20 cellular contexts compared by ENCODE assay signal in genomic region chr6:161561938-161562337, GRCh38.
A peak's percentile ranks its signal among the peaks of the same experiment; 100 is the strongest.
DNase-seq lines count a peak whose midpoint lies in the region; ATAC-seq and FAIRE-seq lines count a peak whose summit lies in the region.
"Had no signal": no experiment of that assay in that cellular context is flagged by ENCODE, and none has a peak within 500 bp of the region (broad histone marks: within the 10 kb centered on the region; RNA-seq: fewer than 3 reads in every experiment).

No MANE protein-coding gene starts in this region.

- no peaks in the 10 kb centered on the region for H3K27me3 ChIP-seq in mesendoderm (ENCODE audit: insufficient read depth, low read length, poor library complexity)
- H3K27me3 ChIP-seq: BE2C had no signal

- DNase-seq in A172 (ENCODE audit: low spot score) (peak; percentile 62), ELF-1 (ENCODE audit: low read depth, low spot score) (peak; percentile 65), mesendoderm (peak; percentile 37), cardiac septum (ENCODE audit: low spot score) (no peak)
- no peak for DNase-seq in effector CD4-positive, alpha-beta T cell
- DNase-seq: ACHN; BE2C; CD4-positive, alpha-beta memory T cell; DMS153; DMS79 treated with DMSO at 0.1 percent for 48 hours; GF-D8; HFFc6; KG1 had no signal

- no peak overlapping the region for H3K4me3 ChIP-seq in mesendoderm (ENCODE audit: low read length)
- H3K4me3 ChIP-seq: HAP-1 had no signal

- H2BK5ac ChIP-seq in mesendoderm (ENCODE audit: low read length) = no peak overlapping the region

- intact Hi-C loops in cardiac septum (cut with DNase I) = no loop called here

- H3K79me2 ChIP-seq in mesendoderm (ENCODE audit: control insufficient read depth, insufficient read depth, low read length) = no peaks in the 10 kb centered on the region

- WGBS in mesendoderm (ENCODE audit: extremely low coverage, insufficient coverage, low lambda C conversion rate) = no CpG with 5 or more reads among the region's 9 CpGs

- H4K8ac ChIP-seq in mesendoderm (ENCODE audit: low read depth, low read length) = no peak overlapping the region

- no peak overlapping the region for H3K27ac ChIP-seq in mesendoderm (ENCODE audit: low read depth, low read length)
- H3K27ac ChIP-seq: 22Rv1, C4-2B had no signal

- H3K18ac ChIP-seq in mesendoderm (ENCODE audit: low read length) = no peak overlapping the region

- no peak overlapping the region for H3K56ac ChIP-seq in mesendoderm (ENCODE audit: low read length)

- no peaks in the 10 kb centered on the region for H3K79me1 ChIP-seq in mesendoderm (ENCODE audit: low read length)

- H3K23ac ChIP-seq in mesendoderm (ENCODE audit: low read length) = no peak overlapping the region

- H3K36me3 ChIP-seq in mesendoderm (ENCODE audit: control insufficient read depth, insufficient read depth, low read length) = no peaks in the 10 kb centered on the region
- H3K36me3 ChIP-seq: BE2C, HAP-1 had no signal

- H3K4me2 ChIP-seq in mesendoderm (ENCODE audit: low read length) = no peak overlapping the region

- H2AK5ac ChIP-seq in mesendoderm (ENCODE audit: low read length) = no peak overlapping the region

- H4K5ac ChIP-seq in mesendoderm (ENCODE audit: low read length) = no peak overlapping the region

- peak; percentile 52 for FAIRE-seq in TTC549 (lab: Jason Lieb, UNC)
- FAIRE-seq: D721Med, H1 had no signal

- H2BK15ac ChIP-seq in mesendoderm (replicated peaks; ENCODE audit: low read depth) = no peak overlapping the region

- H3K4me1 ChIP-seq in mesendoderm (ENCODE audit: control insufficient read depth, low read depth, low read length) = no peaks in the 10 kb centered on the region
- H3K4me1 ChIP-seq: BE2C, HAP-1 had no signal

- no peak for ATAC-seq in GM18519 (IDR thresholded peaks at IDR 0.05; ENCODE audit: low FRiP score, unreplicated experiment)

- no peak overlapping the region for H3K4ac ChIP-seq in mesendoderm (ENCODE audit: low read depth, low read length)

- no peak overlapping the region for H2BK120ac ChIP-seq in mesendoderm (ENCODE audit: low read depth, low read length)

- H3K9ac ChIP-seq in mesendoderm (ENCODE audit: low read length) = no peak overlapping the region

Comparison
In these comparisons a context has a peak if more than half of its experiments do, and no peak if none do; other contexts are left out.
1. DNase-seq: peak in A172 (single experiment), ELF-1 (single experiment) and mesendoderm (single experiment); none in effector CD4-positive, alpha-beta T cell (single experiment) and cardiac septum (single experiment).